Comparison of ENCODE assay signal across 8 cellular contexts in the genomic region with DNA sequence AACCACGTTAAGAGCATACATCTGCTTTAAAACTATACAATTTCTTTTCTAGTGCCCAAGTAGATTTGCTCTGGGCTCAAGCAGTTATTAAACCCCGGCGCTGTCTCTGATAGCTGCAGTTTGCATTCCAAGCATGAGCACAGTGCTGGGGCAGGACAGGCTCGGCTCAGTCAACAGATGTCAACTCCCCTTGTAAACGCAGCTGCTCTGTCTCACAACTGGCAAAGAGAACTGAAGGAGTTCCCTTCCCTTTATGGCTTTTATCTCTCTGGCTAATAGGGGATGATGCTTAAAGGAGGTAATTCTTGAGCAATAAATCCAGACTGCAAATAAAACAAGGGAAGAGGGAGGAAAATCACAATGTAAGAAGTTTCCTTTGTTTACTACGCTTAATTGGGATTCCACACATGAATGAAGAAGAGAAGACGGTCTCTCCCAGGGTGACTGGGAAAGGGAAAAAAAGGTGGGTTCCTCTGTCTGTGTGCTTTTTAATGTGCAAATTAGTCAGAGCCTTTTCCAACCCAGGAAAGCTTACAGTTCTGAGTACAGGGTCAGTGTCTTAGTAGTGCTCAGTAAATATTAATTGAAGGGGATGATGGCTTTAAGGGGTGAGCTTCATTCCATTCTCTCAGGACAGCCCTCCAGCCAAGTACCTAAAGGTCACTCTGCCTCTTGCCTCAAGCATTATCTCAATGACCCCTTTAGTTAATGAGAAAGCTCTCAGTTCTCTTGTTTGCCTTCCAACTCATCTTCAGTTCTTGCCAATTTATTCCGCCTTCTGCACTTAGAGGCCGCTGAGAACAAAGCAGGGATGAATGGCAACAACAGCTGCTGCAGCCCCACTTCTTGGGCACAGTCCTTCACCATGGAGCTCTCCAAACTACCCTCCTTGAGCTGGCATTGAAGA.
DNase-seq lines count a peak whose midpoint lies in the region; ATAC-seq, FAIRE-seq and TF ChIP-seq lines count a peak whose summit lies in the region.

No MANE protein-coding gene starts in this region.

- DNase-seq in LHCN-M2 (ENCODE audit: low read depth), result peak; percentile 72
- DNase-seq in body of pancreas, result peak in 2 of 4 donors; percentile 24 to 27
- DNase-seq in islet precursor cell, result peak; percentile 90
- peak; percentile 75 for DNase-seq in small intestine
- no peak for DNase-seq in NCI-H774 (lab: John Stamatoyannopoulos, UW)
- no peak for DNase-seq in NAMALWA (ENCODE audit: low spot score)

- H3K4me3 ChIP-seq in body of pancreas, result no peak overlapping the region
- no peak overlapping the region for H3K4me3 ChIP-seq in small intestine (ENCODE audit: low read depth in 1 of 2, low read length in 2 of 2)

- ATAC-seq in body of pancreas (peak; percentile 47), GM21619 (IDR thresholded peaks at IDR 0.05; ENCODE audit: unreplicated experiment) (no peak), HG02642 (IDR thresholded peaks at IDR 0.05; ENCODE audit: poor library complexity, unreplicated experiment) (no peak)

- no peak overlapping the region for H3K27ac ChIP-seq in body of pancreas
- H3K27ac ChIP-seq in small intestine (ENCODE audit: low read depth in 1 of 2, low read length in 1 of 2), result no peak overlapping the region

- intact Hi-C loops in body of pancreas (cut with DNase I), result no loop called here

- no peak for FAIRE-seq in small intestine (lab: Jason Lieb, UNC)

- H3K27me3 ChIP-seq in body of pancreas (no peaks in the 10 kb centered on the region), small intestine (ENCODE audit: control insufficient read depth in 2 of 2, insufficient read depth in 2 of 2, low read length in 2 of 2) (no peaks in the 10 kb centered on the region)

- TF ChIP-seq POLR2A in body of pancreas (IDR thresholded peaks at IDR 0.05), result no peak

- H3K9me3 ChIP-seq in body of pancreas (no peaks in the 10 kb centered on the region), small intestine (ENCODE audit: control insufficient read depth, low read depth) (no peaks in the 10 kb centered on the region)

- no peak for TF ChIP-seq CTCF in body of pancreas (IDR thresholded peaks at IDR 0.05)

- H3K4me1 ChIP-seq in body of pancreas (peaks cover 22% of the 10 kb centered on the region), small intestine (ENCODE audit: control insufficient read depth in 2 of 2, insufficient read depth in 1 of 2, low read depth in 1 of 2, low read length in 1 of 2) (peaks cover 4 to 6% of the 10 kb centered on the region in 2 donors)

- 47 to 49% methylated on average over 9 of the region's 9 CpGs for WGBS in body of pancreas, 2 donors
- 12 to 28% (median 28%) methylated on average over 9 of the region's 9 CpGs for WGBS in small intestine, 3 donors

- H3K36me3 ChIP-seq in body of pancreas (replicated peaks in 1 of 2; ENCODE audit: insufficient read depth in 1 of 2, low read depth in 2 of 2), result no peaks in the 10 kb centered on the region
- no peaks in the 10 kb centered on the region for H3K36me3 ChIP-seq in small intestine (ENCODE audit: control insufficient read depth in 2 of 2, insufficient read depth in 2 of 2, low read length in 2 of 2)

Comparison
In these comparisons a context has a peak if more than half of its experiments do, and no peak if none do; other contexts are left out.
1. DNase-seq: peak in LHCN-M2 (single experiment), islet precursor cell (single experiment) and small intestine (single experiment); none in NCI-H774 (single experiment) and NAMALWA (single experiment).